Comparison of ENCODE assay signal across 17 cellular contexts in the genomic region with DNA sequence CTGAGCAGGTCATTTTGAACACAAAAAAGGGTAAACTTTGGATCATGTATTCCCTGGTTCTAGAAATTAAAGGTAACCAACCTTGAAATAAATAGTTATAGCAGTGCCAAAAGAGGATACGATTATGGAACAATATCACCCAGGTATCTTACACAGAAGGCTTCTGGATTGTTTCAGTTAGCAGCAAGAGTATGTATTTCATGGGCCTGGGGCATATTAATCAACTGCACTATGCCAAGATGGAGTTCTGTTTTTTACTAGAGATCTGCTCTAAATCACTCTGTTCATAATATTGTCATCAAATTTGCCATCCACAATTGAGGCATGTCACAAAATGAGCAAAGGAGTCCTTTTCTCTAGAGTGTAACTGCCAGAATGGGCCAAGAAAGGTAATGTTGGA.
A peak's percentile ranks its signal among the peaks of the same experiment; 100 is the strongest.
DNase-seq lines count a peak whose midpoint lies in the region; ATAC-seq, FAIRE-seq and TF ChIP-seq lines count a peak whose summit lies in the region.
"Had no signal": no experiment of that assay in that cellular context is flagged by ENCODE, and none has a peak within 500 bp of the region (broad histone marks: within the 10 kb centered on the region; RNA-seq: fewer than 3 reads in every experiment).

No MANE protein-coding gene starts in this region.

- peak overlapping the region; percentile 88 to 94; a peak in 5 of 6 replicates for H3K27ac ChIP-seq in A549
- H3K27ac ChIP-seq in stomach smooth muscle (ENCODE audit: low read length) = peak overlapping the region; percentile 58
- H3K27ac ChIP-seq in mesendoderm (ENCODE audit: low read depth, low read length) = no peak overlapping the region
- H3K27ac ChIP-seq: C4-2B, GM23248, HL-60 had no signal

- no peak for TF ChIP-seq RAD21 in A549 (conservative IDR thresholded peaks at IDR 0.05 in 1 of 2, IDR thresholded peaks at IDR 0.05 in 1 of 2)

- 90% methylated on average over 1 of the region's 1 CpG for WGBS in A549 (ENCODE audit: missing lambda C conversion rate)
- WGBS in mesendoderm (ENCODE audit: extremely low coverage, insufficient coverage, low lambda C conversion rate) = no CpG with 5 or more reads among the region's 1 CpG

- no peak overlapping the region for H2BK120ac ChIP-seq in mesendoderm (ENCODE audit: low read depth, low read length)

- H2BK5ac ChIP-seq in mesendoderm (ENCODE audit: low read length) = no peak overlapping the region

- ATAC-seq in A549 (no peak), T-helper 17 cell (no peak), HG03571 (IDR thresholded peaks at IDR 0.05; ENCODE audit: unreplicated experiment) (no peak)

- no peak overlapping the region for H3K4me2 ChIP-seq in A549
- no peak overlapping the region for H3K4me2 ChIP-seq in mesendoderm (ENCODE audit: low read length)

- H3K27ac Mint-ChIP-seq in mesothelial cell of epicardium (peak overlapping the region; percentile 90), T-helper 17 cell (no peak overlapping the region)
- H3K27ac Mint-ChIP-seq: CD4-positive, alpha-beta T cell had no signal

- H3K4me1 Mint-ChIP-seq in mesothelial cell of epicardium = peaks cover 87% of the 10 kb centered on the region
- H3K4me1 Mint-ChIP-seq in T-helper 17 cell = peaks cover 6% of the 10 kb centered on the region

- no peak overlapping the region for H3K9ac ChIP-seq in stomach smooth muscle (ENCODE audit: low read length in 2 of 2)
- H3K9ac ChIP-seq in mesendoderm (ENCODE audit: low read length) = no peak overlapping the region
- H3K9ac ChIP-seq: GM23248 had no signal

- H3K4ac ChIP-seq in mesendoderm (ENCODE audit: low read depth, low read length) = no peak overlapping the region

- DNase-seq in A549 (ENCODE audit: low read depth in 1 of 2, low spot score in 1 of 2) (no peak), mesothelial cell of epicardium (ENCODE audit: low spot score in 2 of 2, unreplicated experiment in 2 of 2) (no peak), T-helper 17 cell (no peak), mesendoderm (no peak)
- DNase-seq: AML-193; Caco-2; CD4-positive, alpha-beta T cell; GM23248 had no signal

- H3K4me1 ChIP-seq in A549 (peaks cover 55% of the 10 kb centered on the region), stomach smooth muscle (ENCODE audit: control insufficient read depth, insufficient read depth, low read length) (peaks cover 13% of the 10 kb centered on the region), mesendoderm (ENCODE audit: control insufficient read depth, low read depth, low read length) (no peaks in the 10 kb centered on the region)
- H3K4me1 ChIP-seq: HAP-1 had no signal

- no peaks in the 10 kb centered on the region for H3K9me3 Mint-ChIP-seq in mesothelial cell of epicardium
- H3K9me3 Mint-ChIP-seq: CD4-positive, alpha-beta T cell had no signal

- H3K4me3 ChIP-seq in A549 = no peak overlapping the region
- H3K4me3 ChIP-seq in stomach smooth muscle (ENCODE audit: low read length in 2 of 2) = no peak overlapping the region
- H3K4me3 ChIP-seq in mesendoderm (ENCODE audit: low read length) = no peak overlapping the region
- H3K4me3 ChIP-seq: GM23248, HAP-1 had no signal

- H3K36me3 ChIP-seq in stomach smooth muscle (ENCODE audit: control insufficient read depth in 2 of 2, insufficient read depth in 2 of 2, low read length in 2 of 2) = no peaks in the 10 kb centered on the region
- no peaks in the 10 kb centered on the region for H3K36me3 ChIP-seq in mesendoderm (ENCODE audit: control insufficient read depth, insufficient read depth, low read length)
- H3K36me3 ChIP-seq: HAP-1 had no signal

- H3K56ac ChIP-seq in mesendoderm (ENCODE audit: low read length) = no peak overlapping the region

- H3K23ac ChIP-seq in mesendoderm (ENCODE audit: low read length) = no peak overlapping the region

- H3K27me3 Mint-ChIP-seq in mesothelial cell of epicardium (ENCODE audit: low read depth) = no peaks in the 10 kb centered on the region
- H3K27me3 Mint-ChIP-seq in T-helper 17 cell = no peaks in the 10 kb centered on the region
- H3K27me3 Mint-ChIP-seq: CD4-positive, alpha-beta T cell had no signal

- TF ChIP-seq CTCF in A549 (IDR thresholded peaks at IDR 0.05) (no peak), mesothelial cell of epicardium (IDR thresholded peaks at IDR 0.05; ENCODE audit: unreplicated experiment) (no peak)

- POLR2A ChIA-PET in A549 (lab: Yijun Ruan, JAX) = no interaction called here

- H2BK15ac ChIP-seq in mesendoderm (replicated peaks; ENCODE audit: low read depth) = no peak overlapping the region

- H4K8ac ChIP-seq in mesendoderm (ENCODE audit: low read depth, low read length) = no peak overlapping the region

- H2AK5ac ChIP-seq in mesendoderm (ENCODE audit: low read length) = no peak overlapping the region

- no peak for TF ChIP-seq POLR2A in A549 (IDR thresholded peaks at IDR 0.05; ENCODE audit: low read length)

- TF ChIP-seq EP300 in A549 (IDR thresholded peaks at IDR 0.05) = no peak

- FAIRE-seq in A549 (lab: Jason Lieb, UNC) = no peak
- FAIRE-seq: A204.1, D721Med, GM12891, GM18507 had no signal

- H3K27me3 ChIP-seq in stomach smooth muscle (ENCODE audit: control insufficient read depth in 1 of 2, insufficient read depth in 2 of 2, low read length in 2 of 2) = no peaks in the 10 kb centered on the region
- H3K27me3 ChIP-seq in mesendoderm (ENCODE audit: insufficient read depth, low read length, poor library complexity) = no peaks in the 10 kb centered on the region

- no peaks in the 10 kb centered on the region for H3K79me1 ChIP-seq in mesendoderm (ENCODE audit: low read length)

- no peak overlapping the region for H3K18ac ChIP-seq in mesendoderm (ENCODE audit: low read length)

- H3K9me3 ChIP-seq in A549 (peaks cover 5% of the 10 kb centered on the region; the same call in 1 of the 3 replicates), stomach smooth muscle (ENCODE audit: control insufficient read depth in 2 of 2, low read length in 2 of 2) (no peaks in the 10 kb centered on the region), T-helper 17 cell (ENCODE audit: control insufficient read depth, low read length, poor library complexity, severe bottlenecking) (no peaks in the 10 kb centered on the region)
- H3K9me3 ChIP-seq: Caco-2, HAP-1 had no signal

- peaks cover 3% of the 10 kb centered on the region for H3K36me3 Mint-ChIP-seq in mesothelial cell of epicardium
- H3K36me3 Mint-ChIP-seq in T-helper 17 cell (ENCODE audit: low read depth) = no peaks in the 10 kb centered on the region

- H3K79me2 ChIP-seq in mesendoderm (ENCODE audit: control insufficient read depth, insufficient read depth, low read length) = no peaks in the 10 kb centered on the region

- H3K4me3 Mint-ChIP-seq in mesothelial cell of epicardium (no peak overlapping the region), T-helper 17 cell (no peak overlapping the region)
- H3K4me3 Mint-ChIP-seq: CD4-positive, alpha-beta T cell had no signal

- CTCF ChIA-PET in A549 (lab: Yijun Ruan, JAX) = interaction anchor here (0.6 kb wide), 1 partner anchor 116 kb away, joined by 3 read pairs; no protein-coding TSS in a partner anchor

- H4K5ac ChIP-seq in mesendoderm (ENCODE audit: low read length) = no peak overlapping the region

TF ChIP-seq in A549, 52 proteins besides CTCF, POLR2A, EP300 and RAD21:
- TF ChIP-seq CBX2 (IDR thresholded peaks at IDR 0.05; ENCODE audit: borderline replicate concordance, low read depth) (no peak), E2F6 (IDR thresholded peaks at IDR 0.05; ENCODE audit: borderline replicate concordance, low read depth) (no peak), FOSB (CRISPR knock-in tag; IDR thresholded peaks at IDR 0.05) (no peak), SMC3 (IDR thresholded peaks at IDR 0.05) (no peak), HEYL (CRISPR knock-in tag; IDR thresholded peaks at IDR 0.05) (no peak), ZFP36 (IDR thresholded peaks at IDR 0.05; ENCODE audit: borderline replicate concordance, partially characterized antibody) (no peak), MAFK (IDR thresholded peaks at IDR 0.05; ENCODE audit: partially characterized antibody) (no peak), HOXA7 (CRISPR knock-in tag; IDR thresholded peaks at IDR 0.05) (no peak), RARB (CRISPR knock-in tag; IDR thresholded peaks at IDR 0.05) (no peak), PHF8 (IDR thresholded peaks at IDR 0.05; ENCODE audit: borderline replicate concordance, low read depth) (no peak), SREBF2 (IDR thresholded peaks at IDR 0.05) (no peak), GATA3 (IDR thresholded peaks at IDR 0.05; ENCODE audit: borderline replicate concordance) (no peak), HMGXB4 (CRISPR knock-in tag; IDR thresholded peaks at IDR 0.05; ENCODE audit: borderline replicate concordance) (no peak), BHLHE40 (IDR thresholded peaks at IDR 0.05; ENCODE audit: low read depth, low read length) (no peak)
